In the genomic region with DNA sequence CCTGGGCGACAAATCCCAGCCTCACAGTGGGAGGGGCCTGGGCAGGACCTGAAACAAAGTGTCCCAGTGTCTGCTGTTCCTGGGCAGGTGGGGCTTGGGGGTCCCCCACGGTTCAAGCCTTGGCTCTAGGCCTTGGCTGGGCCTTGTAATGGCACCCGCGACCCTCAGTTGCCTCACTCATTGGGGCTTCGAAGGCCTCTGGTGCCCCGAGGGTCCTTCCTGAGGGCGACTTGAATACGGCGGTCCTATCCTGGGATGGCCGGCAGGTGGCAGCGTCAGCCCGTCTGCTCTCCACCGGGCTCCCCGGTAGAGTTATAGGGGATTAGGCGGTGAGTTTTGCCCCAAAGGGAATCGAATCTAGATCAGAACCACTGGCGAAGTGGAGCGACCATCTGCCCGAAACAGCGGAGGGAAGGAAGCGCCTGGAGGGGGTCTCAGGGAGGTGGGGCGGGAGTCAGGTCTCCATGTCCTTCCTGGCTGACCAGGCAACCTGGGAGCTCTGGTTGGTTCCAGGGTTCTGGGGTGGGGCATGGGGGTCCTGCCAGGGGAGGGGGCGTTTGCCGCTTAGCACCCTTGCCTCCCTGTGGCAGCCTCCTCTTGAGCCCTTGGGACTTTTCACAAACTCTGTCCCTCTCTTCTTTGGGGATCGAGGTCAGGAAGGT, we compare ENCODE assay signal across 8 cellular contexts. TPM values are rescaled to one million over a fixed set of nuclear protein-coding genes. Genes with fewer than 3 reads are reported as not detected.
DNase-seq lines count a peak whose midpoint lies in the region; ATAC-seq, FAIRE-seq and TF ChIP-seq lines count a peak whose summit lies in the region.

No MANE protein-coding gene starts in this region.

- TF ChIP-seq CTCF in activated B cell treated with CpG ODN at 0.5 μM for 24 hours (IDR thresholded peaks at IDR 0.05) (peak; percentile 59), cardiac fibroblast (IDR thresholded peaks at IDR 0.05; ENCODE audit: low read depth, low read length) (peak; percentile 92), kidney (IDR thresholded peaks at IDR 0.05; ENCODE audit: borderline replicate concordance, extremely low read depth, insufficient read depth) (peak; percentile 92)

- intact Hi-C loops in activated B cell treated with CpG ODN at 0.5 μM for 24 hours (cut with micrococcal nuclease), result loop anchor here (1.0 to 5.0 kb wide), 4 partner anchors 82 to 1078 kb away; no protein-coding TSS in a partner anchor
- intact Hi-C loops in kidney (cut with DNase I), result loop anchor here (10.0 kb wide), 1 partner anchor 130 kb away; no protein-coding TSS in a partner anchor

- peak; percentile 23 for ATAC-seq in activated B cell treated with CpG ODN at 0.5 μM for 24 hours (ENCODE audit: low read depth)
- no peak for ATAC-seq in GM19324 (IDR thresholded peaks at IDR 0.05; ENCODE audit: low FRiP score, unreplicated experiment)

- H3K4me1 Mint-ChIP-seq in activated B cell treated with CpG ODN at 0.5 μM for 24 hours, result peaks cover 45% of the 10 kb centered on the region

- peaks cover 4% of the 10 kb centered on the region for H3K36me3 Mint-ChIP-seq in activated B cell treated with CpG ODN at 0.5 μM for 24 hours (ENCODE audit: low read depth)

- H3K9ac ChIP-seq in kidney (ENCODE audit: low read length in 2 of 2), result peak overlapping the region in 1 of 2 donors; percentile 60

- H3K4me3 ChIP-seq in cardiac fibroblast (replicated peaks in 1 of 2; ENCODE audit: low read depth in 2 of 2, low read length in 2 of 2) (no peak overlapping the region), kidney (ENCODE audit: low read length in 2 of 2) (peak overlapping the region; percentile 12 to 79)

- H3K9me3 Mint-ChIP-seq in activated B cell treated with CpG ODN at 0.5 μM for 24 hours, result no peaks in the 10 kb centered on the region

- peaks cover 12 to 21% of the 10 kb centered on the region in 2 donors for H3K4me1 ChIP-seq in kidney (ENCODE audit: control insufficient read depth in 1 of 2, insufficient read depth in 1 of 2, low read depth in 1 of 2, low read length in 2 of 2)

- H3K4me3 Mint-ChIP-seq in activated B cell treated with CpG ODN at 0.5 μM for 24 hours, result peak overlapping the region; percentile 79

- no peaks in the 10 kb centered on the region for H3K9me3 ChIP-seq in kidney (ENCODE audit: control insufficient read depth in 1 of 2, low read length in 2 of 2)

- POLR2A ChIA-PET in activated B cell treated with CpG ODN at 0.5 μM for 24 hours (lab: Charles Lee), result interaction anchor here (0.7 to 5.7 kb wide), 5 partner anchors 101 to 230 kb away, joined by 4 to 57 read pairs (median 6); a partner anchor contains a TSS

- no peak for FAIRE-seq in kidney (lab: Jason Lieb, UNC)

- no peaks in the 10 kb centered on the region for H3K36me3 ChIP-seq in kidney (ENCODE audit: control insufficient read depth in 1 of 2, insufficient read depth in 2 of 2, low read length in 2 of 2)

- H3K27ac ChIP-seq in kidney (ENCODE audit: low read depth in 2 of 2, low read length in 2 of 2), result no peak overlapping the region

- H3K27ac Mint-ChIP-seq in activated B cell treated with CpG ODN at 0.5 μM for 24 hours, result peak overlapping the region; percentile 73

- CTCF ChIA-PET in activated B cell treated with CpG ODN at 0.5 μM for 24 hours (lab: Charles Lee), result interaction anchor here (0.6 to 2.4 kb wide), 4 partner anchors 10 to 372 kb away, joined by 3 to 21 read pairs (median 13); a partner anchor contains a TSS

- DNase-seq in SIG-M5 treated with dmso at 0.1 percent for 504 hours (lab: John Stamatoyannopoulos, UW; ENCODE audit: unreplicated experiment) (peak; percentile 63), SIG-M5 (lab: John Stamatoyannopoulos, UW) (no peak), NCI-H2227 (lab: John Stamatoyannopoulos, UW; ENCODE audit: unreplicated experiment) (peak; percentile 76), activated B cell treated with CpG ODN at 0.5 μM for 24 hours (peak; percentile 76), cardiac fibroblast (ENCODE audit: low read depth in 2 of 2) (peak; percentile 68 to 69), kidney (peak; percentile 91)
- DNase-seq in stimulated activated CD4-positive, alpha-beta T cell treated with anti-CD3 and anti-CD28 coated beads, Interleukin-1b, Interleukin-23, amount 100 ng/mL, for 24 hours (ENCODE audit: low read depth in 4 of 4, low spot score in 1 of 4), result peak in 3 of 4 experiments; percentile 62 to 72 (median 68)

- H3K27me3 Mint-ChIP-seq in activated B cell treated with CpG ODN at 0.5 μM for 24 hours, result no peaks in the 10 kb centered on the region

RNA-seq across cellular contexts. Expression of a gene that starts 2.1 kb away (rescaled TPM):
- total RNA-seq in activated B cell treated with CpG ODN at 0.5 μM for 24 hours (17.4 and 18.9 TPM in 2 replicates), kidney (25.6 TPM)
- polyA plus RNA-seq in kidney (ENCODE audit: insufficient read depth, low read depth, low replicate concordance), result 26.8 TPM

RNA-seq across cellular contexts. Expression of a gene that starts 22.8 kb away (rescaled TPM):
- total RNA-seq in activated B cell treated with CpG ODN at 0.5 μM for 24 hours (102 and 105 TPM in 2 replicates), kidney (162 TPM)
- polyA plus RNA-seq in kidney (ENCODE audit: insufficient read depth, low read depth, low replicate concordance), result 158 TPM

RNA-seq across cellular contexts. Expression of a gene that starts 23.1 kb away (rescaled TPM):
- 15.6 and 17.8 TPM in 2 replicates for total RNA-seq in activated B cell treated with CpG ODN at 0.5 μM for 24 hours
- total RNA-seq in kidney, result 24.7 TPM
- polyA plus RNA-seq in kidney (ENCODE audit: insufficient read depth, low read depth, low replicate concordance), result 9.0 TPM

Comparison
In these comparisons a context has a peak if more than half of its experiments do, and no peak if none do; other contexts are left out.
1. H3K4me3 ChIP-seq: peak in kidney (2 of 2); none in cardiac fibroblast (0 of 2).
2. Peak in every context shown above with its lines, with median percentiles within 50 percentile points of each other: CTCF ChIP-seq.